1 cellular context compared by ENCODE assay signal in genomic region chr10:51416494-51416893, GRCh38.
TF ChIP-seq lines count a peak whose summit lies in the region.

No MANE protein-coding gene starts in this region.

TF ChIP-seq in IMR-90, 13 proteins besides CTCF, POLR2A, EP300 and RAD21 (continued from another document):
- TF ChIP-seq USF2 (IDR thresholded peaks at IDR 0.05; ENCODE audit: low read depth, low read length) (no peak), ELK1 (IDR thresholded peaks at IDR 0.05; ENCODE audit: borderline replicate concordance, low read depth, low read length) (no peak), MAFK (IDR thresholded peaks at IDR 0.05; ENCODE audit: low read depth, low read length) (no peak), CHD1 (IDR thresholded peaks at IDR 0.05; ENCODE audit: low read depth, low read length) (no peak), CEBPB (IDR thresholded peaks at IDR 0.05; ENCODE audit: low read depth, low read length) (no peak), SMC3 (IDR thresholded peaks at IDR 0.05; ENCODE audit: low read depth, low read length) (no peak), BHLHE40 (IDR thresholded peaks at IDR 0.05; ENCODE audit: low read depth, low read length) (no peak)
